In the genomic region with DNA sequence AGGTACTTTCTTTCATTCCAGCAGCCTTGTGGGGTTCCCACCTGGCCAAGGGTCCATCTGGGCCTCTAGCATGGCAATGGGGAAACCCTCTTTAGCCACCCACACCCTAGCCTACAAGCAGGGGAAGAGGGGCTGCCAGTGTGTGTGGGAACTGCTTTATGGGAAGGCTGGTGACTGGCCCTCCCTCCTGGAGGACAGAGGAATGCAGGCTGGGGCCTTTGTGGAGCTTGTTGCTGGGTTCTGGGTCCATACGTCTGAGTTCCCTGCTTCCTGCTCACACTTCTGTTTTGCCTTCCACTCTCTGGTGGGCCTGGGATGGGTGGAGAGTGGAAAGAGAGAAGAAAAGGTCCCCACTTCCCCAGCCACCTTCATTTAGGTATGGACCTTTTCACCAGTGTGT, we compare ENCODE assay signal across 1 cellular context.
TF ChIP-seq lines count a peak whose summit lies in the region.

No MANE protein-coding gene starts in this region.

TF ChIP-seq in GM23338, 12 proteins besides CTCF, POLR2A, EP300 and RAD21 (continued from another document):
- no peak for TF ChIP-seq NANOG (IDR thresholded peaks at IDR 0.05; ENCODE audit: borderline replicate concordance)
- no peak for TF ChIP-seq JUNB (IDR thresholded peaks at IDR 0.05; ENCODE audit: unreplicated experiment)
- TF ChIP-seq CREB1 (CRISPR knock-in tag; IDR thresholded peaks at IDR 0.05; ENCODE audit: low read depth) = no peak
- TF ChIP-seq STAT1 (IDR thresholded peaks at IDR 0.05; ENCODE audit: unreplicated experiment) = no peak
